Comparison of ENCODE assay signal across 8 cellular contexts in genomic region chr10:49592726-49593563, GRCh38. TPM values are rescaled to one million over a fixed set of nuclear protein-coding genes. Genes with fewer than 3 reads are reported as not detected.
A peak's percentile ranks its signal among the peaks of the same experiment; 100 is the strongest.
DNase-seq lines count a peak whose midpoint lies in the region; ATAC-seq and TF ChIP-seq lines count a peak whose summit lies in the region.

No MANE protein-coding gene starts in this region.

- DNase-seq in NCI-H510A treated with DMSO at 0.1 percent for 48 hours (lab: John Stamatoyannopoulos, UW) (peak; percentile 55), NCI-H510A (lab: John Stamatoyannopoulos, UW) (no peak), NCI-H526 (lab: John Stamatoyannopoulos, UW) (peak; percentile 17 to 74), epithelial cell of esophagus (ENCODE audit: low read depth) (peak; percentile 69), mucosa of gallbladder (ENCODE audit: low spot score) (peak; percentile 43)
- peak; percentile 12 to 22 for DNase-seq in activated CD8-positive, alpha-beta memory T cell treated with anti-CD3 and anti-CD28 coated beads for 4 hours (ENCODE audit: low read depth in 2 of 2)
- DNase-seq in stimulated activated naive CD4-positive, alpha-beta T cell treated with Interleukin-2 at 50 U/mL for 16 hours (lab: John Stamatoyannopoulos, UW): peak; percentile 23

- no peak overlapping the region for H3K4me3 ChIP-seq in epithelial cell of esophagus (ENCODE audit: low read length)

- peak; percentile 84 for ATAC-seq in HG02798 (IDR thresholded peaks at IDR 0.05; ENCODE audit: poor library complexity, unreplicated experiment)

- TF ChIP-seq CTCF in epithelial cell of esophagus (IDR thresholded peaks at IDR 0.05; ENCODE audit: insufficient read depth, low read depth, low read length, missing control alignments): peak; percentile 99

RNA-seq across cellular contexts. Expression of gene SLC18A3, which starts 17.2 kb away (rescaled TPM):
- total RNA-seq in mucosa of gallbladder: 0.20 TPM

RNA-seq across cellular contexts. Expression of gene CHAT, which starts 20.9 kb away (rescaled TPM):
- total RNA-seq in mucosa of gallbladder: 0.86 TPM

RNA-seq across cellular contexts. Expression of gene ERCC6, which starts 54.0 kb away (rescaled TPM):
- total RNA-seq in mucosa of gallbladder: 31.0 TPM
